ENCODE assay signal across 8 cellular contexts in genomic region chr5:131265318-131265803, GRCh38. TPM values are rescaled to one million over a fixed set of nuclear protein-coding genes. Genes with fewer than 3 reads are reported as not detected.
DNase-seq lines count a peak whose midpoint lies in the region; ATAC-seq and TF ChIP-seq lines count a peak whose summit lies in the region.

No MANE protein-coding gene starts in this region.

- peak overlapping the region; percentile 91 to 99 (median 94) for H3K4me3 Mint-ChIP-seq in CD4-positive, CD25-positive, alpha-beta regulatory T cell

- no peak for TF ChIP-seq EP300 in esophagus muscularis mucosa (IDR thresholded peaks at IDR 0.05)

- peak overlapping the region; percentile 94 for H3K27ac ChIP-seq in CD4-positive, CD25-positive, alpha-beta regulatory T cell (ENCODE audit: insufficient read depth, low read length, poor library complexity, severe bottlenecking)
- peak overlapping the region in 1 of 4 donors; percentile 7 for H3K27ac ChIP-seq in esophagus muscularis mucosa (replicated peaks in 1 of 4)

- TF ChIP-seq POLR2A in esophagus muscularis mucosa (IDR thresholded peaks at IDR 0.05; ENCODE audit: low read depth) = no peak

- peaks cover 4% of the 10 kb centered on the region for H3K36me3 Mint-ChIP-seq in CD4-positive, CD25-positive, alpha-beta regulatory T cell

- H3K27ac Mint-ChIP-seq in CD4-positive, CD25-positive, alpha-beta regulatory T cell = peak overlapping the region; percentile 60 to 93 (median 84)

- in situ Hi-C loops in SK-MEL-5 (cut with HindIII; ENCODE audit: low pct_unique_long_range_greater_than_20kb, low sequenced_read_pairs) = no loop called here

- WGBS in esophagus muscularis mucosa = 59% methylated on average over 2 of the region's 2 CpGs

- intact Hi-C loops in esophagus muscularis mucosa (cut with DNase I) = no loop called here

- H3K27me3 ChIP-seq in CD4-positive, CD25-positive, alpha-beta regulatory T cell (ENCODE audit: control insufficient read depth, insufficient read depth, low read length) = no peaks in the 10 kb centered on the region
- H3K27me3 ChIP-seq in esophagus muscularis mucosa = no peaks in the 10 kb centered on the region

- ATAC-seq in CD4-positive, CD25-positive, alpha-beta regulatory T cell (ENCODE audit: low read depth in 2 of 2) = no peak
- ATAC-seq in GM18873 (IDR thresholded peaks at IDR 0.05; ENCODE audit: low FRiP score, unreplicated experiment) (peak; percentile 35), HG03432 (IDR thresholded peaks at IDR 0.05; ENCODE audit: unreplicated experiment) (peak; percentile 23)

- H3K27me3 Mint-ChIP-seq in CD4-positive, CD25-positive, alpha-beta regulatory T cell = peaks cover 4% of the 10 kb centered on the region

- H3K4me3 ChIP-seq in CD4-positive, CD25-positive, alpha-beta regulatory T cell (ENCODE audit: low read depth, low read length) = peak overlapping the region; percentile 100
- H3K4me3 ChIP-seq in esophagus muscularis mucosa = peak overlapping the region; percentile 76 to 100 (median 91)

- DNase-seq in CD4-positive, CD25-positive, alpha-beta regulatory T cell = peak in 2 of 3 donors; percentile 57 to 80
- DNase-seq in SK-MEL-5 (ENCODE audit: low read depth, low spot score) (peak; percentile 29), esophagus muscularis mucosa (ENCODE audit: extremely low spot score) (no peak), pons (ENCODE audit: low spot score) (peak; percentile 69), activated gamma-delta T cell (lab: John Stamatoyannopoulos, UW) (no peak), COLO829 (ENCODE audit: low spot score) (no peak)

- no peaks in the 10 kb centered on the region for H3K9me3 ChIP-seq in CD4-positive, CD25-positive, alpha-beta regulatory T cell (ENCODE audit: control insufficient read depth in 2 of 2, low read length in 2 of 2)
- H3K9me3 ChIP-seq in esophagus muscularis mucosa = no peaks in the 10 kb centered on the region

- no peaks in the 10 kb centered on the region for H3K9me3 Mint-ChIP-seq in CD4-positive, CD25-positive, alpha-beta regulatory T cell

- TF ChIP-seq CTCF in esophagus muscularis mucosa (IDR thresholded peaks at IDR 0.05) = peak in 2 of 3 experiments; percentile 8 to 41

- peaks cover 18 to 59% (median 34%) of the 10 kb centered on the region in 4 donors for H3K4me1 Mint-ChIP-seq in CD4-positive, CD25-positive, alpha-beta regulatory T cell

- H3K4me1 ChIP-seq in CD4-positive, CD25-positive, alpha-beta regulatory T cell (ENCODE audit: control insufficient read depth, insufficient read depth, low read length, poor library complexity, severe bottlenecking) = peaks cover 52% of the 10 kb centered on the region
- H3K4me1 ChIP-seq in esophagus muscularis mucosa = peaks cover 5 to 46% (median 38%) of the 10 kb centered on the region in 4 donors

- peaks cover 8% of the 10 kb centered on the region for H3K36me3 ChIP-seq in CD4-positive, CD25-positive, alpha-beta regulatory T cell (ENCODE audit: control insufficient read depth, insufficient read depth, low read length)
- no peaks in the 10 kb centered on the region for H3K36me3 ChIP-seq in esophagus muscularis mucosa

RNA-seq across cellular contexts. Expression of gene CDC42SE2, which starts 1.5 kb away (rescaled TPM):
- total RNA-seq in CD4-positive, CD25-positive, alpha-beta regulatory T cell = 241 TPM
- 100 to 1,000 TPM; 351 to 429 (median 379) TPM for polyA plus RNA-seq in CD4-positive, CD25-positive, alpha-beta regulatory T cell
- total RNA-seq in SK-MEL-5 (2014; rRNA removed; shearing (Covaris generic)) = 22.1 and 25.2 TPM in 2 replicates
- polyA plus RNA-seq in SK-MEL-5 (2015; cell fraction: cytosol; rRNA removed) = 18.1 and 18.7 TPM in 2 replicates
- polyA plus RNA-seq in SK-MEL-5 (2015; cell fraction: nucleus; rRNA removed) = 8.0 and 8.8 TPM in 2 replicates
- 10 to 100 TPM; 23.1 to 28.0 (median 25.4) TPM for total RNA-seq in esophagus muscularis mucosa

Comparison
In these comparisons a context has a peak if more than half of its experiments do, and no peak if none do; other contexts are left out.
1. ATAC-seq: peak in GM18873 (single experiment) and HG03432 (single experiment); none in CD4-positive, CD25-positive, alpha-beta regulatory T cell (0 of 2).
2. DNase-seq: peak in CD4-positive, CD25-positive, alpha-beta regulatory T cell (2 of 3), SK-MEL-5 (single experiment) and pons (single experiment); none in esophagus muscularis mucosa (single experiment), activated gamma-delta T cell (single experiment) and COLO829 (single experiment).